11 cellular contexts compared by ENCODE assay signal in the genomic region with DNA sequence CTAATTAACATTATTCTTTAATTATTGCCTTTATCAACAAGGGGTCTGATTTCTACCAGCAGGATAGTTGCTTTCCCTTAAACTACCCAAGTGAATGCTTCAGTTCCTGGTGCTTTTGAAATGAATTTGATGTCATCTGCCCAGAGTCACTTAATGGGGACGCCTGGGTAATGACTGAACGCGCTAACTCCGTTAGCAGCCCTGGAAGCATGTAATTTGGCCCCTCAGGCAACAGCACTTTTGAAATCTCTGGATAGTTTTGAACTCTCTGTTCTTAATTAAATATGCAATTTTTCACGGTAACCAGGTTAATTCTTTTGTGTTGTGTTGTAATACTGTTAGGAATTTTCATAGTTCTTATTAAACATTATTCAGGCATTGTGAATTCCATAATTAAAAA. TPM values are rescaled to one million over a fixed set of nuclear protein-coding genes. Genes with fewer than 3 reads are reported as not detected.
DNase-seq lines count a peak whose midpoint lies in the region; ATAC-seq, FAIRE-seq and TF ChIP-seq lines count a peak whose summit lies in the region.
"Had no signal": no experiment of that assay in that cellular context is flagged by ENCODE, and none has a peak within 500 bp of the region (broad histone marks: within the 10 kb centered on the region; RNA-seq: fewer than 3 reads in every experiment).

No MANE protein-coding gene starts in this region.

- peaks cover 39% of the 10 kb centered on the region for H3K4me1 Mint-ChIP-seq in activated naive CD4-positive, alpha-beta T cell treated with anti-CD3 and anti-CD28 coated beads, Interleukin-2, amount 50 U/mL, for 24 hours
- H3K4me1 Mint-ChIP-seq in immature natural killer cell (peaks cover 30 to 31% of the 10 kb centered on the region in 2 donors), WTC11 (peaks cover 46% of the 10 kb centered on the region)

- CTCF ChIA-PET in WTC11 (lab: Charles Lee), result interaction anchor here (1.1 kb wide), 1 partner anchor 241 kb away, joined by 3 read pairs; no protein-coding TSS in a partner anchor

- H3K36me3 Mint-ChIP-seq in activated naive CD4-positive, alpha-beta T cell treated with anti-CD3 and anti-CD28 coated beads, Interleukin-2, amount 50 U/mL, for 24 hours, result peaks cover 1% of the 10 kb centered on the region
- peaks cover 0 to 4% (median 0%) of the 10 kb centered on the region in 3 donors for H3K36me3 Mint-ChIP-seq in immature natural killer cell
- no peaks in the 10 kb centered on the region for H3K36me3 Mint-ChIP-seq in WTC11

- TF ChIP-seq CTCF in SU-DHL-6 (IDR thresholded peaks at IDR 0.05; ENCODE audit: insufficient read depth, low read length, poor library complexity, severe bottlenecking) (no peak), D721Med (IDR thresholded peaks at IDR 0.05; ENCODE audit: insufficient read depth, missing control alignments) (no peak), WTC11 (IDR thresholded peaks at IDR 0.05) (no peak)

- ATAC-seq in HG02759 (IDR thresholded peaks at IDR 0.05; ENCODE audit: unreplicated experiment) (no peak), HG02571 (IDR thresholded peaks at IDR 0.05; ENCODE audit: unreplicated experiment) (no peak), WTC11 (no peak)

- no peaks in the 10 kb centered on the region for H3K79me2 ChIP-seq in SU-DHL-6 (ENCODE audit: insufficient read depth, low read length)

- H3K4me3 ChIP-seq in SU-DHL-6 (ENCODE audit: insufficient read depth, low read length, poor library complexity, severe bottlenecking), result no peak overlapping the region
- H3K4me3 ChIP-seq: thyroid gland had no signal

- no peaks in the 10 kb centered on the region for H4K20me1 ChIP-seq in SU-DHL-6 (ENCODE audit: low read depth, low read length)

- peak overlapping the region; percentile 94 for H3K27ac Mint-ChIP-seq in activated naive CD4-positive, alpha-beta T cell treated with anti-CD3 and anti-CD28 coated beads, Interleukin-2, amount 50 U/mL, for 24 hours
- peak overlapping the region; percentile 89 to 98 (median 95) for H3K27ac Mint-ChIP-seq in immature natural killer cell
- no peak overlapping the region for H3K27ac Mint-ChIP-seq in WTC11

- no peaks in the 10 kb centered on the region for H3K27me3 ChIP-seq in SU-DHL-6 (ENCODE audit: low read length)
- H3K27me3 ChIP-seq: thyroid gland had no signal

- no peaks in the 10 kb centered on the region for H3K27me3 Mint-ChIP-seq in activated naive CD4-positive, alpha-beta T cell treated with anti-CD3 and anti-CD28 coated beads, Interleukin-2, amount 50 U/mL, for 24 hours
- peaks cover 2 to 12% (median 12%) of the 10 kb centered on the region in 3 donors for H3K27me3 Mint-ChIP-seq in immature natural killer cell (ENCODE audit: low read depth in 3 of 3)
- H3K27me3 Mint-ChIP-seq in WTC11 (ENCODE audit: low read depth), result no peaks in the 10 kb centered on the region

- POLR2A ChIA-PET in WTC11 (lab: Charles Lee), result interaction anchor here (0.5 kb wide), 1 partner anchor 120 kb away, joined by 9 read pairs; no protein-coding TSS in a partner anchor

- FAIRE-seq in D721Med (lab: Jason Lieb, UNC), result no peak

- peak overlapping the region; percentile 28 for H3K4me2 ChIP-seq in SU-DHL-6 (ENCODE audit: low read depth, low read length, poor library complexity, severe bottlenecking)

- peaks cover 21% of the 10 kb centered on the region for H3F3A ChIP-seq in SU-DHL-6 (ENCODE audit: insufficient read depth)

- no peaks in the 10 kb centered on the region for H3K9me2 ChIP-seq in SU-DHL-6 (replicated peaks; ENCODE audit: insufficient read depth, low read length)

- H3K27ac ChIP-seq in SU-DHL-6 (ENCODE audit: low read depth, low read length), result peak overlapping the region; percentile 79; the same call in 1 of the 2 replicates
- H3K27ac ChIP-seq: thyroid gland had no signal

- H2AFZ ChIP-seq in SU-DHL-6 (ENCODE audit: low read depth, low read length, severe bottlenecking), result peak overlapping the region; percentile 88

- DNase-seq in activated naive CD4-positive, alpha-beta T cell (lab: John Stamatoyannopoulos, UW), result no peak
- no peak for DNase-seq in immature natural killer cell
- DNase-seq in D721Med (ENCODE audit: insufficient read length, low spot score), result no peak
- DNase-seq in WTC11 (ENCODE audit: low spot score), result no peak
- DNase-seq: MM.1S, thyroid gland had no signal

- peaks cover 5% of the 10 kb centered on the region for H3K9me3 Mint-ChIP-seq in activated naive CD4-positive, alpha-beta T cell treated with anti-CD3 and anti-CD28 coated beads, Interleukin-2, amount 50 U/mL, for 24 hours
- H3K9me3 Mint-ChIP-seq in immature natural killer cell (peaks cover 5 to 16% (median 14%) of the 10 kb centered on the region in 6 donors), WTC11 (no peaks in the 10 kb centered on the region)

- no peaks in the 10 kb centered on the region for H3K9me3 ChIP-seq in SU-DHL-6 (ENCODE audit: insufficient read depth, low read length)
- H3K9me3 ChIP-seq: thyroid gland had no signal

- no peaks in the 10 kb centered on the region for H3K36me3 ChIP-seq in SU-DHL-6 (ENCODE audit: low read length)
- H3K36me3 ChIP-seq: thyroid gland had no signal

- H3K9ac ChIP-seq in SU-DHL-6 (ENCODE audit: low read length), result no peak overlapping the region

- H3K4me3 Mint-ChIP-seq in activated naive CD4-positive, alpha-beta T cell treated with anti-CD3 and anti-CD28 coated beads, Interleukin-2, amount 50 U/mL, for 24 hours, result no peak overlapping the region
- H3K4me3 Mint-ChIP-seq in immature natural killer cell (peak overlapping the region in 2 of 5 donors; percentile 1 to 51), WTC11 (no peak overlapping the region)

TF ChIP-seq in WTC11, 78 proteins besides CTCF, POLR2A, EP300 and RAD21:
- TF ChIP-seq, protein P1, sequence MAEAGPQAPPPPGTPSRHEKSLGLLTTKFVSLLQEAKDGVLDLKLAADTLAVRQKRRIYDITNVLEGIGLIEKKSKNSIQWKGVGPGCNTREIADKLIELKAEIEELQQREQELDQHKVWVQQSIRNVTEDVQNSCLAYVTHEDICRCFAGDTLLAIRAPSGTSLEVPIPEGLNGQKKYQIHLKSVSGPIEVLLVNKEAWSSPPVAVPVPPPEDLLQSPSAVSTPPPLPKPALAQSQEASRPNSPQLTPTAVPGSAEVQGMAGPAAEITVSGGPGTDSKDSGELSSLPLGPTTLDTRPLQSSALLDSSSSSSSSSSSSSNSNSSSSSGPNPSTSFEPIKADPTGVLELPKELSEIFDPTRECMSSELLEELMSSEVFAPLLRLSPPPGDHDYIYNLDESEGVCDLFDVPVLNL (CRISPR knock-in tag; IDR thresholded peaks at IDR 0.05; ENCODE audit: borderline replicate concordance, low read depth), result no peak
- TF ChIP-seq NFATC4 (CRISPR knock-in tag; IDR thresholded peaks at IDR 0.05) (no peak), ESRRA (CRISPR knock-in tag; IDR thresholded peaks at IDR 0.05; ENCODE audit: borderline replicate concordance) (no peak), NR2C2 (CRISPR knock-in tag; IDR thresholded peaks at IDR 0.05) (no peak), MXD4 (CRISPR knock-in tag; IDR thresholded peaks at IDR 0.05; ENCODE audit: borderline replicate concordance) (no peak), IRF2 (CRISPR knock-in tag; IDR thresholded peaks at IDR 0.05; ENCODE audit: borderline replicate concordance, low read depth) (no peak), CREB1 (CRISPR knock-in tag; IDR thresholded peaks at IDR 0.05) (no peak), HMGA2 (CRISPR knock-in tag; IDR thresholded peaks at IDR 0.05) (no peak), ELF4 (CRISPR knock-in tag; IDR thresholded peaks at IDR 0.05; ENCODE audit: low read depth) (no peak), PRRX2 (CRISPR knock-in tag; IDR thresholded peaks at IDR 0.05) (no peak), ETV6 (CRISPR knock-in tag; IDR thresholded peaks at IDR 0.05) (no peak), KAT7 (CRISPR knock-in tag; IDR thresholded peaks at IDR 0.05; ENCODE audit: borderline replicate concordance) (no peak), ATF1 (CRISPR knock-in tag; IDR thresholded peaks at IDR 0.05) (no peak)
- TF ChIP-seq, protein P2, sequence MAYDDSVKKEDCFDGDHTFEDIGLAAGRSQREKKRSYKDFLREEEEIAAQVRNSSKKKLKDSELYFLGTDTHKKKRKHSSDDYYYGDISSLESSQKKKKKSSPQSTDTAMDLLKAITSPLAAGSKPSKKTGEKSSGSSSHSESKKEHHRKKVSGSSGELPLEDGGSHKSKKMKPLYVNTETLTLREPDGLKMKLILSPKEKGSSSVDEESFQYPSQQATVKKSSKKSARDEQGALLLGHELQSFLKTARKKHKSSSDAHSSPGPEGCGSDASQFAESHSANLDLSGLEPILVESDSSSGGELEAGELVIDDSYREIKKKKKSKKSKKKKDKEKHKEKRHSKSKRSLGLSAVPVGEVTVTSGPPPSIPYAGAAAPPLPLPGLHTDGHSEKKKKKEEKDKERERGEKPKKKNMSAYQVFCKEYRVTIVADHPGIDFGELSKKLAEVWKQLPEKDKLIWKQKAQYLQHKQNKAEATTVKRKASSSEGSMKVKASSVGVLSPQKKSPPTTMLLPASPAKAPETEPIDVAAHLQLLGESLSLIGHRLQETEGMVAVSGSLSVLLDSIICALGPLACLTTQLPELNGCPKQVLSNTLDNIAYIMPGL (CRISPR knock-in tag; IDR thresholded peaks at IDR 0.05), result no peak

RNA-seq across cellular contexts. Expression of gene CUX2, which starts 23.8 kb away (rescaled TPM):
- polyA plus RNA-seq in immature natural killer cell, result not detected
- total RNA-seq in WTC11 (2021), result 5.9 to 6.9 TPM (median 6.3 TPM) in 3 replicates
- total RNA-seq: pulmonary artery endothelial cell had no signal
